Comparison of ENCODE assay signal across 8 cellular contexts in the genomic region with DNA sequence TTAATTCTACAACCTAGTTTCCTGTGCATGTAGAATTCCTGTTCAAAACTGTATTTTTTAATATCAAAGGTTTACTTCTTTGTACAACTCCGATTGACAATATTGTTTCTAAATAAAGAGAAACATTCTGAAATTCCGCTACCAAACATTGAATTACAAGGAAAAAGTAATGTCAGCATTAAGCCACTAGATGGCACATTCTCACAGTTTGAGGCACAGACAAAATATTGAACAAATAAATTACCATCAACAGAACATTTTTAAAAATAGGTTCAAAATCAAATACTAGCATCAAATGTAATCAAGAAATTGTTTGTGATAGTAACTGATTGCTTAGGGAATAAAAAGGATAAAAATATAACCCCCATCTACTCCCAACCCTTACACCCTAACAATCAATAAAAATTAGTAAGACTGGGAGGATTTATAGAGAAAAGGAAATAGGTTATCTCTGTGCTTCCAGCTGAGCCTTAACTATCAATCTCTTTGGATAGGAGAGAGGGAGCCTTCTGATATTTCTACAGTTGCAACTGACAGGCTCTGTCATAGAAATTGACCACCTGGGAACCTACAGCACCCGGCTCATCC.
A peak's percentile ranks its signal among the peaks of the same experiment; 100 is the strongest.
DNase-seq lines count a peak whose midpoint lies in the region; ATAC-seq and TF ChIP-seq lines count a peak whose summit lies in the region.

No MANE protein-coding gene starts in this region.

- peak overlapping the region in 1 of 3 experiments; percentile 0 for H3K4me3 Mint-ChIP-seq in nephron

- ATAC-seq in GM19455 (IDR thresholded peaks at IDR 0.05; ENCODE audit: unreplicated experiment) (no peak), GM19395 (IDR thresholded peaks at IDR 0.05; ENCODE audit: unreplicated experiment) (no peak)

- H3K36me3 Mint-ChIP-seq in nephron (ENCODE audit: low read depth): no peaks in the 10 kb centered on the region

- peaks cover 20% of the 10 kb centered on the region for H3K27me3 Mint-ChIP-seq in nephron (ENCODE audit: low read depth)

- H3K4me1 Mint-ChIP-seq in nephron: peaks cover 26% of the 10 kb centered on the region

- peak; percentile 65 to 84 (median 78) for TF ChIP-seq CTCF in nephron (IDR thresholded peaks at IDR 0.05; ENCODE audit: unreplicated experiment in 3 of 3)

- no peaks in the 10 kb centered on the region for H3K9me3 Mint-ChIP-seq in nephron

- no peak overlapping the region for H3K27ac Mint-ChIP-seq in nephron

- peak; percentile 14 for DNase-seq in stimulated activated CD4-positive, alpha-beta T cell treated with anti-CD3 and anti-CD28 coated beads, Interleukin-4, amount 100 ng/mL, for 24 hours
- DNase-seq in stimulated activated CD4-positive, alpha-beta T cell treated with anti-CD3 and anti-CD28 coated beads, Interleukin-12 subunit alpha, Interleukin-12 subunit beta, amount 100 ng/mL, for 4 hours: no peak
- DNase-seq in NCI-H460 (ENCODE audit: extremely low read depth, low read depth): peak; percentile 40
- DNase-seq in cerebellum (ENCODE audit: low spot score): peak; percentile 44
- no peak for DNase-seq in stimulated activated CD4-positive, alpha-beta T cell treated with anti-CD3 and anti-CD28 coated beads, Interleukin-4, amount 100 ng/mL, for 1 hour

Comparison
In these comparisons a context has a peak if more than half of its experiments do, and no peak if none do; other contexts are left out.
1. DNase-seq: peak in stimulated activated CD4-positive, alpha-beta T cell treated with anti-CD3 and anti-CD28 coated beads, Interleukin-4, amount 100 ng/mL, for 24 hours (single experiment), NCI-H460 (single experiment) and cerebellum (single experiment); none in stimulated activated CD4-positive, alpha-beta T cell treated with anti-CD3 and anti-CD28 coated beads, Interleukin-12 subunit alpha, Interleukin-12 subunit beta, amount 100 ng/mL, for 4 hours (single experiment) and stimulated activated CD4-positive, alpha-beta T cell treated with anti-CD3 and anti-CD28 coated beads, Interleukin-4, amount 100 ng/mL, for 1 hour (single experiment).